ENCODE assay signal across 8 cellular contexts in the genomic region with DNA sequence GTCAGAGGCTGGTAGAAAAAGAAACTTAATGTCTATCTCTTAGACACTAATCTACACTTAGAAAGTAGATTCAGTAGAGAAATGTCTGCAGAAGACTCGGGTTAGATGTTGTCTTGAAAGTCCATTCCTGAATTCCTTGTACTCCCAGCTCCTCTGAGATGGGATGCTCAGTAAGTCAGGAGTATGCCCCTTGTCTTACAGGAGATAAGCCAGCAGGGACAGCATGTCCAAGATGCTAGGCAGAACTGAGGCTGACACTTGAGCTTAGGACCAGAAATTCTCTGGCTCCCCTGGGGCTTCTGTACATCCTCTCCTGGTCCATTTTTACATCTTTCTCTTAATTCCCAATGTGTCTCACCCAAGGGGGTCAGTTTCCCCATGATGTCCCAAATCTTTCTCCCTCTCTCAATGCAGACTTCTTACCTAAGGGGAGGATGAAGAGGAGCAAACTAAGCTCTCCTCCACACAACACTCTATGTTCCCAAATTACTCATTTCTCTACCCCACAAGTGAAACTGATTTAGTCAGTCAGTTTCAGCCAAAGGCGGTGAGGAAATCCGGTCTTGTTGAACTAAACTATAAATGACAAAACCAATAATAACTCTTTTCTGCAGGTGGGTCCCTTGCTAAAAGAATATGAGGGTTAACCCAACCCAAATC.
A peak's percentile ranks its signal among the peaks of the same experiment; 100 is the strongest.
DNase-seq lines count a peak whose midpoint lies in the region; ATAC-seq and TF ChIP-seq lines count a peak whose summit lies in the region.

No MANE protein-coding gene starts in this region.

- H4K20me1 ChIP-seq in hepatocyte (ENCODE audit: insufficient read depth, poor library complexity, severe bottlenecking) (no peaks in the 10 kb centered on the region), H9 (ENCODE audit: control insufficient read depth, insufficient read depth, insufficient read length) (no peaks in the 10 kb centered on the region)

- H4K91ac ChIP-seq in H9 (ENCODE audit: insufficient read length, low read depth, low read length), result no peak overlapping the region

- H3T11ph ChIP-seq in H9 (ENCODE audit: low read length), result no peak overlapping the region

- no peak overlapping the region for H4K8ac ChIP-seq in H9 (replicated peaks; ENCODE audit: insufficient read length, low read depth, low read length)

- H3K9me2 ChIP-seq in hepatocyte (replicated peaks; ENCODE audit: insufficient read depth), result no peaks in the 10 kb centered on the region

- in situ Hi-C loops in G401 (cut with HindIII; ENCODE audit: low sequenced_read_pairs), result no loop called here

- H3K14ac ChIP-seq in H9 (ENCODE audit: insufficient read depth, low read length), result no peak overlapping the region

- H3K4me3 Mint-ChIP-seq in activated CD8-positive, alpha-beta memory T cell treated with anti-CD3 and anti-CD28 coated beads, Interleukin-2, amount 10 ng/mL, durations not matched to agents 7 days and 5 days, result peak overlapping the region; percentile 70
- H3K4me3 Mint-ChIP-seq in H9, result no peak overlapping the region

- H3K23ac ChIP-seq in H9 (ENCODE audit: insufficient read length, low read depth, low read length), result no peak overlapping the region

- peaks cover 71% of the 10 kb centered on the region for H3K4me1 Mint-ChIP-seq in activated CD8-positive, alpha-beta memory T cell treated with anti-CD3 and anti-CD28 coated beads, Interleukin-2, amount 10 ng/mL, durations not matched to agents 7 days and 5 days
- peaks cover 11% of the 10 kb centered on the region in 2 experiments for H3K4me1 Mint-ChIP-seq in H9

- no peaks in the 10 kb centered on the region for H3K79me1 ChIP-seq in H9 (ENCODE audit: insufficient read depth, low read depth, low read length, poor library complexity, severe bottlenecking)

- H3K4me3 ChIP-seq in fibroblast of villous mesenchyme (ENCODE audit: low read depth, low read length) (no peak overlapping the region), hepatocyte (no peak overlapping the region)

- H3K79me2 ChIP-seq in hepatocyte (peaks cover 41% of the 10 kb centered on the region), H9 (ENCODE audit: insufficient read depth, low read length) (peaks cover 6% of the 10 kb centered on the region; the same call in 1 of the 2 replicates)

- CTCF ChIA-PET in activated CD8-positive, alpha-beta memory T cell treated with anti-CD3 and anti-CD28 coated beads, Interleukin-2, amount 10 ng/mL, durations not matched to agents 7 days and 5 days (lab: Charles Lee), result interaction anchor here (1.4 to 3.4 kb wide), 3 partner anchors 11 to 50 kb away, joined by 5 to 17 read pairs (median 6); no protein-coding TSS in a partner anchor

- no peaks in the 10 kb centered on the region for H3K9me3 ChIP-seq in hepatocyte (ENCODE audit: low read depth)
- no peaks in the 10 kb centered on the region for H3K9me3 ChIP-seq in H9 (ENCODE audit: control insufficient read depth, low read depth, low read length)

- H3K27me3 Mint-ChIP-seq in activated CD8-positive, alpha-beta memory T cell treated with anti-CD3 and anti-CD28 coated beads, Interleukin-2, amount 10 ng/mL, durations not matched to agents 7 days and 5 days, result no peaks in the 10 kb centered on the region
- no peaks in the 10 kb centered on the region; the same call in 1 of the 2 replicates for H3K27me3 Mint-ChIP-seq in H9 (ENCODE audit: low read depth)

- H3K27me3 ChIP-seq in hepatocyte, result no peaks in the 10 kb centered on the region
- H3K27me3 ChIP-seq in H9 (ENCODE audit: insufficient read depth, low read length), result no peaks in the 10 kb centered on the region

- DNase-seq in activated CD8-positive, alpha-beta memory T cell treated with anti-CD3 and anti-CD28 coated beads, Interleukin-2, amount 10 ng/mL, durations not matched to agents 7 days and 5 days, result peak; percentile 74
- no peak for DNase-seq in activated CD8-positive, alpha-beta memory T cell treated with anti-CD3 and anti-CD28 coated beads, Interleukin-2, amount 50 U/mL, for 4 hours
- DNase-seq in SIG-M5 treated with dmso at 0.1 percent for 504 hours (lab: John Stamatoyannopoulos, UW; ENCODE audit: unreplicated experiment) (peak; percentile 69), fibroblast of villous mesenchyme (ENCODE audit: low read depth) (peak; percentile 52), G401 (ENCODE audit: low spot score) (no peak), hepatocyte (ENCODE audit: low spot score) (no peak), H9 (no peak)

- H3K36me3 ChIP-seq in hepatocyte (replicated peaks; ENCODE audit: insufficient read depth, low read depth), result no peaks in the 10 kb centered on the region

- H4K5ac ChIP-seq in H9 (ENCODE audit: insufficient read length, low read depth, low read length), result no peak overlapping the region

- H3K23me2 ChIP-seq in H9 (ENCODE audit: insufficient read length, low read depth, low read length, poor library complexity, severe bottlenecking), result no peaks in the 10 kb centered on the region

- no peak overlapping the region for H3K18ac ChIP-seq in H9 (ENCODE audit: insufficient read length, low read depth, low read length)

- H2BK20ac ChIP-seq in H9 (ENCODE audit: low read depth, low read length, poor library complexity, severe bottlenecking), result no peak overlapping the region

- H3K4ac ChIP-seq in H9 (ENCODE audit: low read depth, low read length), result no peak overlapping the region

- H2AK5ac ChIP-seq in H9 (ENCODE audit: insufficient read length, low read length), result no peak overlapping the region

- H2BK12ac ChIP-seq in H9 (ENCODE audit: insufficient read length, low read depth, low read length), result no peak overlapping the region

- H2AFZ ChIP-seq in hepatocyte (no peak overlapping the region), H9 (ENCODE audit: low read length) (no peak overlapping the region)

- no peaks in the 10 kb centered on the region for H3K9me3 Mint-ChIP-seq in activated CD8-positive, alpha-beta memory T cell treated with anti-CD3 and anti-CD28 coated beads, Interleukin-2, amount 10 ng/mL, durations not matched to agents 7 days and 5 days (ENCODE audit: low read depth)
- H3K9me3 Mint-ChIP-seq in H9, result peaks cover 23 to 40% of the 10 kb centered on the region in 2 experiments

- no peak overlapping the region for H2BK15ac ChIP-seq in H9 (ENCODE audit: low read depth, low read length)

- peak; percentile 69 for ATAC-seq in activated CD8-positive, alpha-beta memory T cell treated with anti-CD3 and anti-CD28 coated beads, Interleukin-2, amount 10 ng/mL, durations not matched to agents 7 days and 5 days
- peak; percentile 61 for ATAC-seq in HG02973 (IDR thresholded peaks at IDR 0.05; ENCODE audit: unreplicated experiment)

- peaks cover 53% of the 10 kb centered on the region for H3K36me3 Mint-ChIP-seq in activated CD8-positive, alpha-beta memory T cell treated with anti-CD3 and anti-CD28 coated beads, Interleukin-2, amount 10 ng/mL, durations not matched to agents 7 days and 5 days
- H3K36me3 Mint-ChIP-seq in H9 (ENCODE audit: insufficient read depth in 1 of 3, low read depth in 3 of 3), result peaks cover 6 to 62% (median 37%) of the 10 kb centered on the region in 3 experiments; a peak in 5 of 7 replicates

- H3K4me1 ChIP-seq in hepatocyte (ENCODE audit: insufficient read depth) (no peaks in the 10 kb centered on the region), H9 (ENCODE audit: insufficient read depth, low read length) (peaks cover 3% of the 10 kb centered on the region; the same call in 1 of the 2 replicates)

- H3K9ac ChIP-seq in H9 (ENCODE audit: extremely low read depth, insufficient read length, low read length), result no peak overlapping the region

- TF ChIP-seq CTCF in fibroblast of villous mesenchyme (IDR thresholded peaks at IDR 0.05; ENCODE audit: insufficient read depth, low read depth, low read length) (no peak), hepatocyte (IDR thresholded peaks at IDR 0.05; ENCODE audit: poor library complexity) (no peak), H9 (conservative IDR thresholded peaks at IDR 0.05) (no peak)

- no peak overlapping the region for H2BK120ac ChIP-seq in H9 (ENCODE audit: low read depth, low read length, poor library complexity, severe bottlenecking)

- WGBS in hepatocyte (ENCODE audit: low lambda C conversion rate, missing lambda C conversion rate), result 72% methylated on average over 3 of the region's 3 CpGs
- no CpG with 5 or more reads among the region's 3 CpGs for WGBS in H9 (ENCODE audit: extremely low coverage, insufficient read length, low lambda C conversion rate)

- H3K56ac ChIP-seq in H9 (ENCODE audit: insufficient read length, low read depth, low read length), result no peak overlapping the region

- H3K27ac Mint-ChIP-seq in activated CD8-positive, alpha-beta memory T cell treated with anti-CD3 and anti-CD28 coated beads, Interleukin-2, amount 10 ng/mL, durations not matched to agents 7 days and 5 days, result peak overlapping the region; percentile 95
- H3K27ac Mint-ChIP-seq in H9, result peak overlapping the region in 1 of 3 experiments; percentile 13; a peak in 2 of 7 replicates

- H3K4me2 ChIP-seq in hepatocyte, result no peak overlapping the region
- H3K4me2 ChIP-seq in H9 (ENCODE audit: insufficient read depth, insufficient read length, low read length), result no peak overlapping the region

- no peak overlapping the region for H3K27ac ChIP-seq in hepatocyte
- H3K27ac ChIP-seq in H9 (ENCODE audit: insufficient read length, low read depth, low read length), result no peak overlapping the region

- H2BK5ac ChIP-seq in H9 (ENCODE audit: insufficient read length, low read length), result no peak overlapping the region

Comparison
In these comparisons a context has a peak if more than half of its experiments do, and no peak if none do; other contexts are left out.
1. DNase-seq: peak in activated CD8-positive, alpha-beta memory T cell treated with anti-CD3 and anti-CD28 coated beads, Interleukin-2, amount 10 ng/mL, durations not matched to agents 7 days and 5 days (single experiment), SIG-M5 treated with dmso at 0.1 percent for 504 hours (single experiment) and fibroblast of villous mesenchyme (single experiment); none in activated CD8-positive, alpha-beta memory T cell treated with anti-CD3 and anti-CD28 coated beads, Interleukin-2, amount 50 U/mL, for 4 hours (single experiment), G401 (single experiment), hepatocyte (single experiment) and H9 (single experiment).